In the genomic region with DNA sequence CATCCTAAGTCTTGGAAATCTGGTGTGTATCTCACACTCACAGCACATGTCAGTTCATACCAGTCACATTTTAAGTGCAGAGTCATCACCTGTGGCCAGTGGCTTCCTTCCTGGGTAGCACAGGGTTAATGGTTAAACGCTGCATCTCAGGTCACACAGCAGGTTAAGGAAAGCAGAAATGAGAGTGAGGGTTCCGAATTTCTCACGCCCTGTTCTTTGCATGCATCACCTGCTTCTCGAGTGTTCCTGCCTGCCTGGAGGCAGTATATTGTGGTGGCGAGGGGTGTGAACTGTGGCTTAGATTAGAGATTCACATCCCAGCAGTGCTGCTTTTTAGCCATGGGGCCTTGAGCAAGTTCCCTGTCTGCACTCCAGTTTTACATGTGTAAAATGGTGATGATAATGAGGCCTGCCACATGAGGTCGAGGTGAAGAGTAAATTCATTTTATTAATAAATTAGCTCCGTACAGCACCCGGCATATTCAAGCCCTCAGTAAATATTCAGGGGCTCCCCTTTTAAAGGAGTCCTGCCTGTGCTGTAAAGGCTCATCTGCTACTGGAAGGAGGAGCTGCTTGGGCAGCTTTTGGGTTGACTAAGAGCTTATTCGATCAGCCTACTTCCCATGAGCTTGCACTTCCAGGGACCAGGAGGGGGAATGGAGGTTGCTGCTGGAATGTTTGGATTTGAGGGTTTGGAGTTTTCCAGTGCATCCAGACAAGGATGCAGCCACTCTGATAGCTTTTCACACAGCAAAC, we compare ENCODE assay signal across 8 cellular contexts.
DNase-seq lines count a peak whose midpoint lies in the region; ATAC-seq and TF ChIP-seq lines count a peak whose summit lies in the region.

No MANE protein-coding gene starts in this region.

- no peak for TF ChIP-seq CTCF in mucosa of descending colon (IDR thresholded peaks at IDR 0.05)
- no peak for TF ChIP-seq CTCF in heart right ventricle (IDR thresholded peaks at IDR 0.05)

- no peak overlapping the region for H3K4me3 ChIP-seq in Jurkat, Clone E6-1 (ENCODE audit: low read length)
- H3K4me3 ChIP-seq in mucosa of descending colon: no peak overlapping the region
- H3K4me3 ChIP-seq in heart right ventricle: no peak overlapping the region

- no peaks in the 10 kb centered on the region for H3K27me3 ChIP-seq in heart right ventricle

- H3K36me3 ChIP-seq in mucosa of descending colon (ENCODE audit: low read depth) (no peaks in the 10 kb centered on the region), heart right ventricle (peaks cover 0 to 81% (median 3%) of the 10 kb centered on the region in 9 donors)

- no peak overlapping the region for H3K27ac ChIP-seq in heart right ventricle

- peak; percentile 98 for ATAC-seq in GM18858 (IDR thresholded peaks at IDR 0.05; ENCODE audit: unreplicated experiment)
- ATAC-seq in GM21825 (IDR thresholded peaks at IDR 0.05; ENCODE audit: unreplicated experiment): peak; percentile 98
- peak; percentile 78 for ATAC-seq in mucosa of descending colon
- no peak for ATAC-seq in heart right ventricle

- WGBS in heart right ventricle, 2 donors: 74 to 78% methylated on average over 9 of the region's 9 CpGs

- H3K4me1 ChIP-seq in mucosa of descending colon (ENCODE audit: low read depth) (no peaks in the 10 kb centered on the region), heart right ventricle (peaks cover 0 to 7% (median 0%) of the 10 kb centered on the region in 9 donors)

- H3K9me3 ChIP-seq in mucosa of descending colon: no peaks in the 10 kb centered on the region
- no peaks in the 10 kb centered on the region for H3K9me3 ChIP-seq in heart right ventricle

- intact Hi-C loops in mucosa of descending colon (cut with DNase I, micrococcal nuclease): no loop called here
- intact Hi-C loops in heart right ventricle (cut with DNase I): no loop called here

- peak; percentile 7 for DNase-seq in Jurkat, Clone E6-1 (ENCODE audit: low read depth, low spot score)
- DNase-seq in mucosa of descending colon (peak in 1 of 3 donors; percentile 13), GDM1 (lab: John Stamatoyannopoulos, UW) (no peak), heart right ventricle (no peak), NCI-H2029 treated with DMSO at 0.1 percent for 48 hours (lab: John Stamatoyannopoulos, UW) (no peak), NCI-H2081 (lab: John Stamatoyannopoulos, UW) (no peak)

Comparison
In these comparisons a context has a peak if more than half of its experiments do, and no peak if none do; other contexts are left out.
1. ATAC-seq: peak in GM18858 (single experiment), GM21825 (single experiment) and mucosa of descending colon (single experiment); none in heart right ventricle (0 of 8).